Comparison of ENCODE assay signal across 18 cellular contexts in genomic region chr16:56109205-56109604, GRCh38.
"Had no signal": no experiment of that assay in that cellular context is flagged by ENCODE, and none has a peak within 500 bp of the region (broad histone marks: within the 10 kb centered on the region; RNA-seq: fewer than 3 reads in every experiment).

No MANE protein-coding gene starts in this region.

- DNase-seq: central memory CD4-positive, alpha-beta T cell; effector CD8-positive, alpha-beta T cell; heart right ventricle; islet precursor cell; left lung; lower lobe of right lung; mesenchymal stem cell; naive thymus-derived CD4-positive, alpha-beta T cell; occipital lobe; pancreas; right lobe of liver; stimulated activated CD4-positive, alpha-beta T cell treated with anti-CD3 and anti-CD28 coated beads, Interleukin-4, amount 100 ng/mL, for 24 hours; transverse colon had no signal

- H3K27ac Mint-ChIP-seq: naive thymus-derived CD4-positive, alpha-beta T cell; stimulated activated memory B cell treated with anti-CD40 and anti-IgM and Interleukin-4, amounts not matched to agents 10 μg/mL and 1 μg/mL and 100 μg/mL, for 72 hours; stimulated activated naive CD8-positive, alpha-beta T cell treated with anti-CD3 and anti-CD28 coated beads, Interleukin-15, Interleukin-2, amounts not matched to agents 100 ng/mL and 50 ng/mL, for 24 hours had no signal

- H3K9me3 ChIP-seq: heart right ventricle, left lung, lower lobe of right lung, pancreas, prostate gland, right lobe of liver, thoracic aorta, transverse colon had no signal

- H3K27me3 ChIP-seq: heart right ventricle, left lung, pancreas, right lobe of liver, transverse colon had no signal

- H3K4me3 Mint-ChIP-seq: naive thymus-derived CD4-positive, alpha-beta T cell; stimulated activated memory B cell treated with anti-CD40 and anti-IgM and Interleukin-4, amounts not matched to agents 10 μg/mL and 1 μg/mL and 100 μg/mL, for 72 hours; stimulated activated naive CD8-positive, alpha-beta T cell treated with anti-CD3 and anti-CD28 coated beads, Interleukin-15, Interleukin-2, amounts not matched to agents 100 ng/mL and 50 ng/mL, for 24 hours had no signal

- H3K27me3 Mint-ChIP-seq: stimulated activated memory B cell treated with anti-CD40 and anti-IgM and Interleukin-4, amounts not matched to agents 10 μg/mL and 1 μg/mL and 100 μg/mL, for 72 hours had no signal

- H3K4me3 ChIP-seq: coronary artery, heart right ventricle, left lung, lower lobe of right lung, pancreas, prostate gland, right lobe of liver, thoracic aorta, transverse colon had no signal

- H3K27ac ChIP-seq: coronary artery, left lung, lower lobe of right lung, pancreas, prostate gland, right lobe of liver, thoracic aorta, transverse colon had no signal

- H3K36me3 ChIP-seq: heart right ventricle, left lung, lower lobe of right lung, pancreas, prostate gland, right lobe of liver, thoracic aorta, transverse colon had no signal

- H3K9me3 Mint-ChIP-seq: stimulated activated memory B cell treated with anti-CD40 and anti-IgM and Interleukin-4, amounts not matched to agents 10 μg/mL and 1 μg/mL and 100 μg/mL, for 72 hours; stimulated activated naive CD8-positive, alpha-beta T cell treated with anti-CD3 and anti-CD28 coated beads, Interleukin-15, Interleukin-2, amounts not matched to agents 100 ng/mL and 50 ng/mL, for 24 hours had no signal

- ATAC-seq: heart right ventricle; left lung; lower lobe of right lung; naive thymus-derived CD4-positive, alpha-beta T cell; pancreas; right lobe of liver; stimulated activated memory B cell treated with anti-CD40 and anti-IgM and Interleukin-4, amounts not matched to agents 10 μg/mL and 1 μg/mL and 100 μg/mL, for 72 hours had no signal

- H3K4me1 Mint-ChIP-seq: naive thymus-derived CD4-positive, alpha-beta T cell; stimulated activated memory B cell treated with anti-CD40 and anti-IgM and Interleukin-4, amounts not matched to agents 10 μg/mL and 1 μg/mL and 100 μg/mL, for 72 hours had no signal

- H3K36me3 Mint-ChIP-seq: naive thymus-derived CD4-positive, alpha-beta T cell; stimulated activated memory B cell treated with anti-CD40 and anti-IgM and Interleukin-4, amounts not matched to agents 10 μg/mL and 1 μg/mL and 100 μg/mL, for 72 hours had no signal

- H3K4me1 ChIP-seq: left lung, lower lobe of right lung, pancreas, prostate gland, right lobe of liver, transverse colon had no signal
